Comparison of ENCODE assay signal across 1 cellular context in the genomic region with DNA sequence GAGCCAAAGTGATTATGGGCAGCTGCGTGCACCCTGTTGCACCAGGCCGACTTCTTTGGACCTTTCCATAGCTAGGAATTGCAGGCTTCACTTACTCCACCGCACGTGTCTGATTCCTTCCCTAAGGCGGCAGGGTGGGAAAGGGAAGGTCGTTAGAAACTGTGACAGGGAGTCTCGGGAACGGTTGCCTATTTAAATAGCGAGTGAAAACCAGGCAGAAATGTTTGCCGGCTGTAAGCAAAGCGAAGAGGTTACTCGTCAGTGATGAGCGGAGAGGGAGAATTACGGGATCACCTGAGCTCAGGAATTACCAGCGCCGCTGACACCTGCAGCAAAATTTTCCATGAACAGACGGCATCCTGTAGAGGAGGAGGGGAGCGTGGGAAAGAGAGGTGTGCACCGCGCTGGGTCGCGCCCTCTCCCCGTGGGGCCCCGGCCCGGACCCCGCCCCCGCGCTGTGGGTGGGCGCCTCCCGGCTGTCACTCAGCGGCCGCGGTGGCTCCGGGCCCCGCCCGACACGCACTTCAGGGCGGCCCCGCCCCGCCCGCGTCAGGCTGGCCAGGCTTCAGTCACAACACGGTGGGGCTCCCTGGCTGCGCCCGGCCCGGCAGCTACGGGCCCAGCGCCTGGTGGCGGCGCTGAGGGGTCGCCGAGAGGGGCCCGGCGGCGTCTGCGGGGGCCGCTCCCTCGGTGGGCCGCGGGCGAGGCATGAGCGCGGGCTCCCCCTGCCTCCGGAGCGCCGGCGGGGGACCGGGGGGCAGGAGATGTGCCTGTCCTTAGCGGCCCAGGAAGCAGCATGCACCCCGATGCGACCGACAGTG.
TF ChIP-seq lines count a peak whose summit lies in the region.

A gene (plus strand): TSS at position 568 of the 821 bp plus-strand sequence. CDS start 229 bp downstream, at position 797.

TF ChIP-seq in HepG2, 621 proteins besides CTCF, POLR2A, EP300 and RAD21 (continued from another document and continues in another):
- TF ChIP-seq, protein P1, sequence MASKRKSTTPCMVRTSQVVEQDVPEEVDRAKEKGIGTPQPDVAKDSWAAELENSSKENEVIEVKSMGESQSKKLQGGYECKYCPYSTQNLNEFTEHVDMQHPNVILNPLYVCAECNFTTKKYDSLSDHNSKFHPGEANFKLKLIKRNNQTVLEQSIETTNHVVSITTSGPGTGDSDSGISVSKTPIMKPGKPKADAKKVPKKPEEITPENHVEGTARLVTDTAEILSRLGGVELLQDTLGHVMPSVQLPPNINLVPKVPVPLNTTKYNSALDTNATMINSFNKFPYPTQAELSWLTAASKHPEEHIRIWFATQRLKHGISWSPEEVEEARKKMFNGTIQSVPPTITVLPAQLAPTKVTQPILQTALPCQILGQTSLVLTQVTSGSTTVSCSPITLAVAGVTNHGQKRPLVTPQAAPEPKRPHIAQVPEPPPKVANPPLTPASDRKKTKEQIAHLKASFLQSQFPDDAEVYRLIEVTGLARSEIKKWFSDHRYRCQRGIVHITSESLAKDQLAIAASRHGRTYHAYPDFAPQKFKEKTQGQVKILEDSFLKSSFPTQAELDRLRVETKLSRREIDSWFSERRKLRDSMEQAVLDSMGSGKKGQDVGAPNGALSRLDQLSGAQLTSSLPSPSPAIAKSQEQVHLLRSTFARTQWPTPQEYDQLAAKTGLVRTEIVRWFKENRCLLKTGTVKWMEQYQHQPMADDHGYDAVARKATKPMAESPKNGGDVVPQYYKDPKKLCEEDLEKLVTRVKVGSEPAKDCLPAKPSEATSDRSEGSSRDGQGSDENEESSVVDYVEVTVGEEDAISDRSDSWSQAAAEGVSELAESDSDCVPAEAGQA (IDR thresholded peaks at IDR 0.05; ENCODE audit: low read depth), result peak; percentile 26; the same call in 1 of the 2 replicates
- TF ChIP-seq, protein P1 (CRISPR knock-in tag; IDR thresholded peaks at IDR 0.05; ENCODE audit: borderline replicate concordance), result no peak; the same call in 1 of the 2 replicates
- TF ChIP-seq, protein P2, sequence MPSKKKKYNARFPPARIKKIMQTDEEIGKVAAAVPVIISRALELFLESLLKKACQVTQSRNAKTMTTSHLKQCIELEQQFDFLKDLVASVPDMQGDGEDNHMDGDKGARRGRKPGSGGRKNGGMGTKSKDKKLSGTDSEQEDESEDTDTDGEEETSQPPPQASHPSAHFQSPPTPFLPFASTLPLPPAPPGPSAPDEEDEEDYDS (CRISPR knock-in tag; IDR thresholded peaks at IDR 0.05), result 0 out of 2 replicates have a peak, but pooled peaks have one; percentile 34
- peak; percentile 27; the same call in 1 of the 2 replicates for TF ChIP-seq KDM1A (CRISPR knock-in tag; IDR thresholded peaks at IDR 0.05)
- TF ChIP-seq ZNF777 (CRISPR knock-in tag; IDR thresholded peaks at IDR 0.05), result peak; percentile 78
- TF ChIP-seq REXO4 (CRISPR knock-in tag; IDR thresholded peaks at IDR 0.05; ENCODE audit: borderline replicate concordance), result no peak
- TF ChIP-seq, protein P3, sequence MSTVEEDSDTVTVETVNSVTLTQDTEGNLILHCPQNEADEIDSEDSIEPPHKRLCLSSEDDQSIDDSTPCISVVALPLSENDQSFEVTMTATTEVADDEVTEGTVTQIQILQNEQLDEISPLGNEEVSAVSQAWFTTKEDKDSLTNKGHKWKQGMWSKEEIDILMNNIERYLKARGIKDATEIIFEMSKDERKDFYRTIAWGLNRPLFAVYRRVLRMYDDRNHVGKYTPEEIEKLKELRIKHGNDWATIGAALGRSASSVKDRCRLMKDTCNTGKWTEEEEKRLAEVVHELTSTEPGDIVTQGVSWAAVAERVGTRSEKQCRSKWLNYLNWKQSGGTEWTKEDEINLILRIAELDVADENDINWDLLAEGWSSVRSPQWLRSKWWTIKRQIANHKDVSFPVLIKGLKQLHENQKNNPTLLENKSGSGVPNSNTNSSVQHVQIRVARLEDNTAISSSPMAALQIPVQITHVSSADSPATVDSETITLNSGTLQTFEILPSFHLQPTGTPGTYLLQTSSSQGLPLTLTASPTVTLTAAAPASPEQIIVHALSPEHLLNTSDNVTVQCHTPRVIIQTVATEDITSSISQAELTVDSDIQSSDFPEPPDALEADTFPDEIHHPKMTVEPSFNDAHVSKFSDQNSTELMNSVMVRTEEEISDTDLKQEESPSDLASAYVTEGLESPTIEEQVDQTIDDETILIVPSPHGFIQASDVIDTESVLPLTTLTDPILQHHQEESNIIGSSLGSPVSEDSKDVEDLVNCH (CRISPR knock-in tag; IDR thresholded peaks at IDR 0.05), result no peak
- no peak for TF ChIP-seq ZNF703 (CRISPR knock-in tag; IDR thresholded peaks at IDR 0.05; ENCODE audit: borderline replicate concordance)
- TF ChIP-seq, protein P4, sequence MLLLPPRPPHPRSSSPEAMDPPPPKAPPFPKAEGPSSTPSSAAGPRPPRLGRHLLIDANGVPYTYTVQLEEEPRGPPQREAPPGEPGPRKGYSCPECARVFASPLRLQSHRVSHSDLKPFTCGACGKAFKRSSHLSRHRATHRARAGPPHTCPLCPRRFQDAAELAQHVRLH (CRISPR knock-in tag; IDR thresholded peaks at IDR 0.05; ENCODE audit: borderline replicate concordance, low read depth), result no peak
- TF ChIP-seq, protein P5, sequence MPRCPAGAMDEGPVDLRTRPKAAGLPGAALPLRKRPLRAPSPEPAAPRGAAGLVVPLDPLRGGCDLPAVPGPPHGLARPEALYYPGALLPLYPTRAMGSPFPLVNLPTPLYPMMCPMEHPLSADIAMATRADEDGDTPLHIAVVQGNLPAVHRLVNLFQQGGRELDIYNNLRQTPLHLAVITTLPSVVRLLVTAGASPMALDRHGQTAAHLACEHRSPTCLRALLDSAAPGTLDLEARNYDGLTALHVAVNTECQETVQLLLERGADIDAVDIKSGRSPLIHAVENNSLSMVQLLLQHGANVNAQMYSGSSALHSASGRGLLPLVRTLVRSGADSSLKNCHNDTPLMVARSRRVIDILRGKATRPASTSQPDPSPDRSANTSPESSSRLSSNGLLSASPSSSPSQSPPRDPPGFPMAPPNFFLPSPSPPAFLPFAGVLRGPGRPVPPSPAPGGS (CRISPR knock-in tag; IDR thresholded peaks at IDR 0.05), result 0 out of 2 replicates have a peak, but pooled peaks have one; percentile 55
- TF ChIP-seq ZNF263 (CRISPR knock-in tag; IDR thresholded peaks at IDR 0.05), result no peak
- TF ChIP-seq MXI1 (IDR thresholded peaks at IDR 0.05; ENCODE audit: borderline replicate concordance, low read depth, low read length), result peak; percentile 53; the same call in 2 of the 3 replicates
- peak; percentile 66 for TF ChIP-seq HDAC1 (CRISPR knock-in tag; IDR thresholded peaks at IDR 0.05)
- TF ChIP-seq, protein P6, sequence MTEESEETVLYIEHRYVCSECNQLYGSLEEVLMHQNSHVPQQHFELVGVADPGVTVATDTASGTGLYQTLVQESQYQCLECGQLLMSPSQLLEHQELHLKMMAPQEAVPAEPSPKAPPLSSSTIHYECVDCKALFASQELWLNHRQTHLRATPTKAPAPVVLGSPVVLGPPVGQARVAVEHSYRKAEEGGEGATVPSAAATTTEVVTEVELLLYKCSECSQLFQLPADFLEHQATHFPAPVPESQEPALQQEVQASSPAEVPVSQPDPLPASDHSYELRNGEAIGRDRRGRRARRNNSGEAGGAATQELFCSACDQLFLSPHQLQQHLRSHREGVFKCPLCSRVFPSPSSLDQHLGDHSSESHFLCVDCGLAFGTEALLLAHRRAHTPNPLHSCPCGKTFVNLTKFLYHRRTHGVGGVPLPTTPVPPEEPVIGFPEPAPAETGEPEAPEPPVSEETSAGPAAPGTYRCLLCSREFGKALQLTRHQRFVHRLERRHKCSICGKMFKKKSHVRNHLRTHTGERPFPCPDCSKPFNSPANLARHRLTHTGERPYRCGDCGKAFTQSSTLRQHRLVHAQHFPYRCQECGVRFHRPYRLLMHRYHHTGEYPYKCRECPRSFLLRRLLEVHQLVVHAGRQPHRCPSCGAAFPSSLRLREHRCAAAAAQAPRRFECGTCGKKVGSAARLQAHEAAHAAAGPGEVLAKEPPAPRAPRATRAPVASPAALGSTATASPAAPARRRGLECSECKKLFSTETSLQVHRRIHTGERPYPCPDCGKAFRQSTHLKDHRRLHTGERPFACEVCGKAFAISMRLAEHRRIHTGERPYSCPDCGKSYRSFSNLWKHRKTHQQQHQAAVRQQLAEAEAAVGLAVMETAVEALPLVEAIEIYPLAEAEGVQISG (CRISPR knock-in tag; IDR thresholded peaks at IDR 0.05), result peak; percentile 70
- no peak for TF ChIP-seq ISX (CRISPR knock-in tag; conservative IDR thresholded peaks at IDR 0.05)
- TF ChIP-seq, protein P7, sequence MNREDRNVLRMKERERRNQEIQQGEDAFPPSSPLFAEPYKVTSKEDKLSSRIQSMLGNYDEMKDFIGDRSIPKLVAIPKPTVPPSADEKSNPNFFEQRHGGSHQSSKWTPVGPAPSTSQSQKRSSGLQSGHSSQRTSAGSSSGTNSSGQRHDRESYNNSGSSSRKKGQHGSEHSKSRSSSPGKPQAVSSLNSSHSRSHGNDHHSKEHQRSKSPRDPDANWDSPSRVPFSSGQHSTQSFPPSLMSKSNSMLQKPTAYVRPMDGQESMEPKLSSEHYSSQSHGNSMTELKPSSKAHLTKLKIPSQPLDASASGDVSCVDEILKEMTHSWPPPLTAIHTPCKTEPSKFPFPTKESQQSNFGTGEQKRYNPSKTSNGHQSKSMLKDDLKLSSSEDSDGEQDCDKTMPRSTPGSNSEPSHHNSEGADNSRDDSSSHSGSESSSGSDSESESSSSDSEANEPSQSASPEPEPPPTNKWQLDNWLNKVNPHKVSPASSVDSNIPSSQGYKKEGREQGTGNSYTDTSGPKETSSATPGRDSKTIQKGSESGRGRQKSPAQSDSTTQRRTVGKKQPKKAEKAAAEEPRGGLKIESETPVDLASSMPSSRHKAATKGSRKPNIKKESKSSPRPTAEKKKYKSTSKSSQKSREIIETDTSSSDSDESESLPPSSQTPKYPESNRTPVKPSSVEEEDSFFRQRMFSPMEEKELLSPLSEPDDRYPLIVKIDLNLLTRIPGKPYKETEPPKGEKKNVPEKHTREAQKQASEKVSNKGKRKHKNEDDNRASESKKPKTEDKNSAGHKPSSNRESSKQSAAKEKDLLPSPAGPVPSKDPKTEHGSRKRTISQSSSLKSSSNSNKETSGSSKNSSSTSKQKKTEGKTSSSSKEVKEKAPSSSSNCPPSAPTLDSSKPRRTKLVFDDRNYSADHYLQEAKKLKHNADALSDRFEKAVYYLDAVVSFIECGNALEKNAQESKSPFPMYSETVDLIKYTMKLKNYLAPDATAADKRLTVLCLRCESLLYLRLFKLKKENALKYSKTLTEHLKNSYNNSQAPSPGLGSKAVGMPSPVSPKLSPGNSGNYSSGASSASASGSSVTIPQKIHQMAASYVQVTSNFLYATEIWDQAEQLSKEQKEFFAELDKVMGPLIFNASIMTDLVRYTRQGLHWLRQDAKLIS (CRISPR knock-in tag; IDR thresholded peaks at IDR 0.05), result no peak
- no peak for TF ChIP-seq KDM4B (CRISPR knock-in tag; IDR thresholded peaks at IDR 0.05)
- no peak for TF ChIP-seq SMYD3 (CRISPR knock-in tag; IDR thresholded peaks at IDR 0.05)
- TF ChIP-seq ATF1 (CRISPR knock-in tag; IDR thresholded peaks at IDR 0.05), result no peak
- TF ChIP-seq POLR2G (IDR thresholded peaks at IDR 0.05; ENCODE audit: low read depth, low read length), result 0 out of 2 replicates have a peak, but pooled peaks have one; percentile 47
- peak; percentile 83 for TF ChIP-seq ZNF781 (CRISPR knock-in tag; IDR thresholded peaks at IDR 0.05; ENCODE audit: borderline replicate concordance, not compliant biosample characterization)
- no peak for TF ChIP-seq ZFYVE20 (CRISPR knock-in tag; IDR thresholded peaks at IDR 0.05; ENCODE audit: borderline replicate concordance, low read depth)
- TF ChIP-seq NFKBIZ (CRISPR knock-in tag; IDR thresholded peaks at IDR 0.05), result no peak
- TF ChIP-seq KMT2B (CRISPR knock-in tag; IDR thresholded peaks at IDR 0.05), result peak; percentile 21; the same call in 1 of the 2 replicates
- 0 out of 2 replicates have a peak, but pooled peaks have one; percentile 27 for TF ChIP-seq ZNF224 (CRISPR knock-in tag; IDR thresholded peaks at IDR 0.05)
- TF ChIP-seq, protein P8, sequence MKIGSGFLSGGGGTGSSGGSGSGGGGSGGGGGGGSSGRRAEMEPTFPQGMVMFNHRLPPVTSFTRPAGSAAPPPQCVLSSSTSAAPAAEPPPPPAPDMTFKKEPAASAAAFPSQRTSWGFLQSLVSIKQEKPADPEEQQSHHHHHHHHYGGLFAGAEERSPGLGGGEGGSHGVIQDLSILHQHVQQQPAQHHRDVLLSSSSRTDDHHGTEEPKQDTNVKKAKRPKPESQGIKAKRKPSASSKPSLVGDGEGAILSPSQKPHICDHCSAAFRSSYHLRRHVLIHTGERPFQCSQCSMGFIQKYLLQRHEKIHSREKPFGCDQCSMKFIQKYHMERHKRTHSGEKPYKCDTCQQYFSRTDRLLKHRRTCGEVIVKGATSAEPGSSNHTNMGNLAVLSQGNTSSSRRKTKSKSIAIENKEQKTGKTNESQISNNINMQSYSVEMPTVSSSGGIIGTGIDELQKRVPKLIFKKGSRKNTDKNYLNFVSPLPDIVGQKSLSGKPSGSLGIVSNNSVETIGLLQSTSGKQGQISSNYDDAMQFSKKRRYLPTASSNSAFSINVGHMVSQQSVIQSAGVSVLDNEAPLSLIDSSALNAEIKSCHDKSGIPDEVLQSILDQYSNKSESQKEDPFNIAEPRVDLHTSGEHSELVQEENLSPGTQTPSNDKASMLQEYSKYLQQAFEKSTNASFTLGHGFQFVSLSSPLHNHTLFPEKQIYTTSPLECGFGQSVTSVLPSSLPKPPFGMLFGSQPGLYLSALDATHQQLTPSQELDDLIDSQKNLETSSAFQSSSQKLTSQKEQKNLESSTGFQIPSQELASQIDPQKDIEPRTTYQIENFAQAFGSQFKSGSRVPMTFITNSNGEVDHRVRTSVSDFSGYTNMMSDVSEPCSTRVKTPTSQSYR (CRISPR knock-in tag; IDR thresholded peaks at IDR 0.05; ENCODE audit: borderline replicate concordance), result peak; percentile 52; the same call in 1 of the 2 replicates
- TF ChIP-seq TBX2 (CRISPR knock-in tag; IDR thresholded peaks at IDR 0.05; ENCODE audit: borderline replicate concordance), result peak; percentile 73
- TF ChIP-seq ETV6 (CRISPR knock-in tag; conservative IDR thresholded peaks at IDR 0.05), result 0 out of 2 replicates have a peak, but pooled peaks have one; percentile 9
- peak; percentile 68; the same call in 1 of the 2 replicates for TF ChIP-seq PHF21A (CRISPR knock-in tag; IDR thresholded peaks at IDR 0.05)
